Comparison of ENCODE assay signal across 20 cellular contexts in genomic region chr5:164207646-164208045, GRCh38.
DNase-seq lines count a peak whose midpoint lies in the region; ATAC-seq and TF ChIP-seq lines count a peak whose summit lies in the region.
"Had no signal": no experiment of that assay in that cellular context is flagged by ENCODE, and none has a peak within 500 bp of the region (broad histone marks: within the 10 kb centered on the region; RNA-seq: fewer than 3 reads in every experiment).

No MANE protein-coding gene starts in this region.

- no peak for TF ChIP-seq CTCF in KMS-11 (conservative IDR thresholded peaks at IDR 0.05; ENCODE audit: low read depth, low read length)
- TF ChIP-seq CTCF in fibroblast of mammary gland (conservative IDR thresholded peaks at IDR 0.05; ENCODE audit: control insufficient read depth, insufficient read depth, low read depth, low read length): no peak
- TF ChIP-seq CTCF in osteoblast (IDR thresholded peaks at IDR 0.05; ENCODE audit: extremely low read depth, low read depth, low read length): no peak

- no peak for ATAC-seq in HG02981 (IDR thresholded peaks at IDR 0.05; ENCODE audit: unreplicated experiment)
- ATAC-seq: GM12878 had no signal

- H3K4me1 ChIP-seq in KMS-11 (ENCODE audit: low read depth, poor library complexity, severe bottlenecking): peaks cover 14% of the 10 kb centered on the region
- H3K4me1 ChIP-seq in osteoblast (ENCODE audit: insufficient read depth, low read length): peaks cover 27% of the 10 kb centered on the region

- H3K36me3 ChIP-seq in KMS-11 (ENCODE audit: insufficient read depth) (no peaks in the 10 kb centered on the region), osteoblast (ENCODE audit: insufficient read depth, low read length) (no peaks in the 10 kb centered on the region)

- H2AFZ ChIP-seq in KMS-11 (ENCODE audit: low read depth): peak overlapping the region; percentile 22; the same call in 1 of the 2 replicates
- H2AFZ ChIP-seq in osteoblast (ENCODE audit: low read length): peak overlapping the region; percentile 44

- H3K4me2 ChIP-seq in KMS-11 (peak overlapping the region; percentile 31; the same call in 1 of the 2 replicates), osteoblast (ENCODE audit: insufficient read depth, low read length) (no peak overlapping the region)

- H3K9me3 ChIP-seq in osteoblast (ENCODE audit: low read depth, low read length): no peaks in the 10 kb centered on the region

- no peak overlapping the region for H3K4me3 ChIP-seq in KMS-11 (IDR thresholded peaks at IDR 0.05; ENCODE audit: insufficient read depth, low read depth, low read length)
- H3K4me3 ChIP-seq in fibroblast of mammary gland (ENCODE audit: control insufficient read depth, low read depth, low read length): no peak overlapping the region
- H3K4me3 ChIP-seq in osteoblast (ENCODE audit: insufficient read depth, low read length): no peak overlapping the region
- H3K4me3 ChIP-seq: GM12878 had no signal

- H3K9ac ChIP-seq in KMS-11: no peak overlapping the region

- H3K27ac ChIP-seq in KMS-11 (peak overlapping the region; percentile 46; the same call in 1 of the 2 replicates), osteoblast (ENCODE audit: low read depth, low read length) (no peak overlapping the region)

- DNase-seq in astrocyte of the hippocampus (ENCODE audit: low read depth, low spot score): peak; percentile 14
- DNase-seq in fibroblast of mammary gland (ENCODE audit: low read depth): peak; percentile 8
- DNase-seq in osteoblast (ENCODE audit: insufficient read length, low spot score, missing footprints): no peak
- DNase-seq in NCI-H1436 treated with DMSO at 0.1 percent for 48 hours (lab: John Stamatoyannopoulos, UW): no peak
- DNase-seq in SIG-M5 treated with dmso at 0.1 percent for 504 hours (lab: John Stamatoyannopoulos, UW; ENCODE audit: unreplicated experiment): no peak
- DNase-seq: C1 segment of cervical spinal cord; CD8-positive, alpha-beta memory T cell; DMS53; EL; GOT3; MM.1S; NCI-H1092 treated with DMSO at 0.1 percent for 48 hours; NCI-H1694; NCI-H2081 treated with DMSO at 0.1 percent for 48 hours; NCI-H510A; NCI-H774; SHP77 had no signal

- no peaks in the 10 kb centered on the region for H3K27me3 ChIP-seq in KMS-11 (ENCODE audit: insufficient read depth, low read depth)
- H3K27me3 ChIP-seq in osteoblast (ENCODE audit: insufficient read depth, low read length): no peaks in the 10 kb centered on the region

- H4K20me1 ChIP-seq in KMS-11 (ENCODE audit: insufficient read depth) (no peaks in the 10 kb centered on the region), osteoblast (ENCODE audit: insufficient read depth, low read length) (no peaks in the 10 kb centered on the region)

- H3K79me2 ChIP-seq in KMS-11 (ENCODE audit: insufficient read depth, low read depth) (no peaks in the 10 kb centered on the region), osteoblast (ENCODE audit: insufficient read depth, low read length) (no peaks in the 10 kb centered on the region)

Comparison
In these comparisons a context has a peak if more than half of its experiments do, and no peak if none do; other contexts are left out.
1. DNase-seq: peak in astrocyte of the hippocampus (single experiment) and fibroblast of mammary gland (single experiment); none in osteoblast (single experiment), NCI-H1436 treated with DMSO at 0.1 percent for 48 hours (single experiment) and SIG-M5 treated with dmso at 0.1 percent for 504 hours (single experiment).